8 cellular contexts compared by ENCODE assay signal in genomic region chr2:10036095-10036879, GRCh38. TPM values are rescaled to one million over a fixed set of nuclear protein-coding genes. Genes with fewer than 3 reads are reported as not detected.
A peak's percentile ranks its signal among the peaks of the same experiment; 100 is the strongest.
DNase-seq lines count a peak whose midpoint lies in the region; ATAC-seq, FAIRE-seq and TF ChIP-seq lines count a peak whose summit lies in the region.

No MANE protein-coding gene starts in this region.

- WGBS in A549 (ENCODE audit: missing lambda C conversion rate): 50% methylated on average over 14 of the region's 14 CpGs
- WGBS in sigmoid colon, 2 donors: 58 to 61% methylated on average over 14 of the region's 14 CpGs

- POLR2A ChIA-PET in A549 (lab: Yijun Ruan, JAX): interaction anchor here (0.6 kb wide), 1 partner anchor 51 kb away, joined by 3 read pairs; no protein-coding TSS in a partner anchor

- H3K9me3 ChIP-seq in A549 (no peaks in the 10 kb centered on the region), sigmoid colon (no peaks in the 10 kb centered on the region)

- peak; percentile 43; a peak in 3 of 5 replicates for TF ChIP-seq RAD21 in A549 (conservative IDR thresholded peaks at IDR 0.05 in 1 of 2, IDR thresholded peaks at IDR 0.05 in 1 of 2)

- peak overlapping the region; percentile 53 to 83 for H3K27ac ChIP-seq in A549
- H3K27ac ChIP-seq in sigmoid colon: peak overlapping the region; percentile 64 to 96 (median 84)

- peak overlapping the region; percentile 34 for H3K4me2 ChIP-seq in A549

- no peak overlapping the region for H3K4me3 ChIP-seq in A549
- H3K4me3 ChIP-seq in sigmoid colon: no peak overlapping the region

- in situ Hi-C loops in GM13977 (cut with MboI; ENCODE audit: low pct_unique_long_range_greater_than_20kb, low sequenced_read_pairs, unreplicated experiment): no loop called here

- no peak for FAIRE-seq in A549 (lab: Jason Lieb, UNC)

- ATAC-seq in A549 (peak; percentile 88 to 94), left cardiac atrium (peak; percentile 78 to 83), HG02763 (IDR thresholded peaks at IDR 0.05; ENCODE audit: unreplicated experiment) (no peak), GM21367 (IDR thresholded peaks at IDR 0.05; ENCODE audit: unreplicated experiment) (no peak)

- no peaks in the 10 kb centered on the region for H3K27me3 ChIP-seq in sigmoid colon

- intact Hi-C loops in left cardiac atrium (cut with DNase I) (loop anchor here in 1 of 2 donors (5.0 kb wide), 1 partner anchor 39 kb away; no protein-coding TSS in a partner anchor), sigmoid colon (cut with DNase I) (loop anchor here (2.0 kb wide), 1 partner anchor 51 kb away; no protein-coding TSS in a partner anchor)

- H3K36me3 ChIP-seq in sigmoid colon: no peaks in the 10 kb centered on the region

- TF ChIP-seq CTCF in A549 (IDR thresholded peaks at IDR 0.05): peak; percentile 62
- peak; percentile 26 for TF ChIP-seq CTCF in GM13977 (IDR thresholded peaks at IDR 0.05; ENCODE audit: extremely low read depth, insufficient read depth, missing control alignments)
- TF ChIP-seq CTCF in sigmoid colon (IDR thresholded peaks at IDR 0.05): peak; percentile 30 to 48 (median 41)

- no peak for TF ChIP-seq EP300 in A549 (IDR thresholded peaks at IDR 0.05)
- TF ChIP-seq EP300 in sigmoid colon (IDR thresholded peaks at IDR 0.05): no peak

- no peak for TF ChIP-seq POLR2A in A549 (IDR thresholded peaks at IDR 0.05; ENCODE audit: low read length)
- no peak for TF ChIP-seq POLR2A in sigmoid colon (IDR thresholded peaks at IDR 0.05)

- CTCF ChIA-PET in A549 (lab: Yijun Ruan, JAX): interaction anchor here (0.5 to 14.9 kb wide), 24 partner anchors 9 to 1194 kb away, joined by 3 to 117 read pairs (median 4); partner anchors contain the start of gene TAF1B

- DNase-seq in A549 (ENCODE audit: low read depth in 1 of 2, low spot score in 1 of 2): peak; percentile 84 to 95
- no peak for DNase-seq in GM13977 (ENCODE audit: low spot score)
- peak; percentile 87 for DNase-seq in NCI-H226
- peak in 56 of 58 donors; percentile 52 to 93 (median 83) for DNase-seq in anterior cingulate cortex (lab: John Stamatoyannopoulos, UW)
- DNase-seq in left cardiac atrium: peak; percentile 79
- DNase-seq in sigmoid colon: peak; percentile 91

- peaks cover 16% of the 10 kb centered on the region for H3K4me1 ChIP-seq in A549
- peaks cover 0 to 62% (median 58%) of the 10 kb centered on the region in 4 donors for H3K4me1 ChIP-seq in sigmoid colon

TF ChIP-seq in A549, 52 proteins besides CTCF, POLR2A, EP300 and RAD21:
- TF ChIP-seq SMC3 (IDR thresholded peaks at IDR 0.05) (peak; percentile 58; the same call in 2 of the 3 replicates), CBX8 (IDR thresholded peaks at IDR 0.05) (no peak), CHD2 (IDR thresholded peaks at IDR 0.05; ENCODE audit: low read length, partially characterized antibody) (peak; percentile 35), MAFK (IDR thresholded peaks at IDR 0.05; ENCODE audit: partially characterized antibody) (peak; percentile 100), NFE2L2 (conservative IDR thresholded peaks at IDR 0.05; ENCODE audit: low read length) (peak; percentile 46; the same call in 1 of the 2 replicates), MYC (IDR thresholded peaks at IDR 0.05; ENCODE audit: borderline replicate concordance, low read length) (0 out of 2 replicates have a peak, but pooled peaks have one; percentile 40), MAX (IDR thresholded peaks at IDR 0.05) (peak; percentile 63), FOSL2 (IDR thresholded peaks at IDR 0.05) (no peak), FOSL2 (CRISPR knock-in tag; IDR thresholded peaks at IDR 0.05) (peak; percentile 32), RFX5 (IDR thresholded peaks at IDR 0.05) (0 out of 2 replicates have a peak, but pooled peaks have one; percentile 3), BHLHE40 (IDR thresholded peaks at IDR 0.05; ENCODE audit: low read depth, low read length) (no peak)

RNA-seq across cellular contexts. Expression of gene KLF11, which starts 7.1 kb away (rescaled TPM):
- polyA plus RNA-seq in A549 (2011; rRNA removed): 8.2 and 10.0 TPM in 2 replicates
- 6.4 and 7.0 TPM in 2 replicates for polyA plus RNA-seq in A549 (2012; cell fraction: cytosol; rRNA removed)
- 7.4 and 8.3 TPM in 2 replicates for polyA plus RNA-seq in A549 (2012; cell fraction: nucleus; rRNA removed)
- 2.4 to 3.0 TPM (median 2.8 TPM) in 3 replicates for polyA plus RNA-seq in A549 (2017; fragmentation: RNase III; extraction: RNeasy Plus Mini Kit Qiagen cat#74134 plus additional on column Dnase treatment)
- 13.2 and 22.4 TPM in 2 replicates for polyA minus RNA-seq in A549 (2011; rRNA and poly(A)+ RNA removed)
- total RNA-seq in left cardiac atrium: 10 to 100 TPM; 21.7 to 32.0 TPM
- 10 to 100 TPM; 18.5 to 41.3 (median 29.7) TPM for total RNA-seq in sigmoid colon
- polyA plus RNA-seq in sigmoid colon: 1 to 10 TPM; 3.9 to 7.2 (median 5.8) TPM

RNA-seq across cellular contexts. Expression of gene CYS1, which starts 43.9 kb away (rescaled TPM):
- 0.53 and 0.68 TPM in 2 replicates for polyA plus RNA-seq in A549 (2011; rRNA removed)
- 0.41 and 0.87 TPM in 2 replicates for polyA plus RNA-seq in A549 (2012; cell fraction: cytosol; rRNA removed)
- polyA plus RNA-seq in A549 (2012; cell fraction: nucleus; rRNA removed): 0.48 and 0.71 TPM in 2 replicates
- 0.64 to 1.2 TPM (median 1.1 TPM) in 3 replicates for polyA plus RNA-seq in A549 (2017; fragmentation: RNase III; extraction: RNeasy Plus Mini Kit Qiagen cat#74134 plus additional on column Dnase treatment)
- polyA minus RNA-seq in A549 (2011; rRNA and poly(A)+ RNA removed): 0.17 and 1.2 TPM in 2 replicates
- total RNA-seq in left cardiac atrium: 1 to 10 TPM; 3.5 to 4.1 TPM
- total RNA-seq in sigmoid colon: 10 to 100 TPM in 2 of 4 donors, 1 to 10 TPM in 2; 7.5 to 24.6 (median 9.6) TPM
- polyA plus RNA-seq in sigmoid colon: 1 to 10 TPM in 1 of 3 donors, under 1 TPM in 2; 0.46 to 1.8 (median 0.83) TPM

Comparison
In these comparisons a context has a peak if more than half of its experiments do, and no peak if none do; other contexts are left out.
1. ATAC-seq: peak in A549 (2 of 2) and left cardiac atrium (2 of 2); none in HG02763 (single experiment) and GM21367 (single experiment).
2. Peak in every context shown above with its lines, with median percentiles within 50 percentile points of each other: CTCF ChIP-seq.